In the genomic region with DNA sequence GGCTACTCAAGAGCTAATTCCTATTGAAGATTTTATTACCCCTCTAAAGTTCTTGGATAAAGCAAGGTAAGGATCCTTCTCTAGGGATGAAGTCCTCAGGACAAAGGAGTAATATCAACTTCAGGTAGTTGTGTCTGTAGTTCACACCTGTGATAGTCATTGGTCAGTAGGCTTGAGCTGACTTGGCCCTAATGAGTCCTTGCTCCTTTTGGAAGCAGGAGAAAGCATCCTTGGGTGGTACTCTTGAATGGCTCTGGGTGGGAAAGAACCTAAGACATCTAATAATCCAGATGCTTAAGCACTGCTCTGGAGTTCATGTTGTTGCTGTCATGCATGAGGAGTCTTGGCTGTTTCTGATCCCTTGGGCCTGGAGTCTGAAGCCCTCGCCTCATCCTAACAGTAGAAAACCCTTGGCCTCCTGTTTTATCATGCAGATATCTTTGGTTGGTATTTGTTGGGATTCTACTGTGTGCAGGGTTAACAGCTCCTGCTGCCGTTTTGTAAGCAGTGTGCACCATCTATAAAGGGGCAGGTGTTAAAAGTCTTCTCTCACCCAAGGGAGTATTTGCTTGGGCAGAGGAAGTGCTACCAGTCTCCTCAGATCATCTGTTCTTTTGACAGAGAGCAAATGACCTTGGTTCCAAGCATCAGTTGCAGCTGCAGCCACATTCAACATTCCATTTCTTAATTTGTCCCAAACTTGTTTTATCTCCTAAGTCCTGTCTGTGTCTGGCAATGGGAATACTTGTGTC, we compare ENCODE assay signal across 25 cellular contexts. TPM values are rescaled to one million over a fixed set of nuclear protein-coding genes. Genes with fewer than 3 reads are reported as not detected.
DNase-seq lines count a peak whose midpoint lies in the region; ATAC-seq and TF ChIP-seq lines count a peak whose summit lies in the region.
"Had no signal": no experiment of that assay in that cellular context is flagged by ENCODE, and none has a peak within 500 bp of the region (broad histone marks: within the 10 kb centered on the region; RNA-seq: fewer than 3 reads in every experiment).

No MANE protein-coding gene starts in this region.

- no peaks in the 10 kb centered on the region for H3K9me3 ChIP-seq in OCI-LY1 (ENCODE audit: low read length)
- H3K9me3 ChIP-seq in sigmoid colon: no peaks in the 10 kb centered on the region
- H3K9me3 ChIP-seq: colonic mucosa, right atrium auricular region, spleen had no signal

- H3K79me2 ChIP-seq in OCI-LY1 (ENCODE audit: insufficient read depth, low read length): peaks cover 13% of the 10 kb centered on the region

- H4K20me1 ChIP-seq in OCI-LY1 (ENCODE audit: insufficient read depth, low read length): no peaks in the 10 kb centered on the region

- no peaks in the 10 kb centered on the region for H3F3A ChIP-seq in OCI-LY1 (ENCODE audit: insufficient read depth, low read length)

- H3K36me3 Mint-ChIP-seq in activated T-cell treated with anti-CD3 and anti-CD28 coated beads, Interleukin-2, amount 50 U/mL, for 72 hours (ENCODE audit: insufficient read depth in 2 of 2): peaks cover 3 to 5% of the 10 kb centered on the region in 2 donors
- H3K36me3 Mint-ChIP-seq in memory B cell: peaks cover 8% of the 10 kb centered on the region
- H3K36me3 Mint-ChIP-seq in stimulated activated memory B cell treated with anti-CD40 and anti-IgM and Interleukin-4, amounts not matched to agents 10 μg/mL and 1 μg/mL and 100 μg/mL, for 72 hours: peaks cover 13% of the 10 kb centered on the region
- peaks cover 11% of the 10 kb centered on the region for H3K36me3 Mint-ChIP-seq in T-cell

- 74 to 84% methylated on average over 2 of the region's 2 CpGs for WGBS in sigmoid colon, 2 donors

- H3K4me2 ChIP-seq in OCI-LY1 (ENCODE audit: low read length): no peak overlapping the region

- H3K27ac ChIP-seq in OCI-LY1 (ENCODE audit: low read depth, low read length, poor library complexity, severe bottlenecking): peak overlapping the region; percentile 49
- H3K27ac ChIP-seq in sigmoid colon: no peak overlapping the region
- H3K27ac ChIP-seq: colonic mucosa, parathyroid adenoma, right atrium auricular region, RWPE1 had no signal

- no peak for TF ChIP-seq POLR2A in sigmoid colon (IDR thresholded peaks at IDR 0.05)

- no peaks in the 10 kb centered on the region for H3K9me2 ChIP-seq in OCI-LY1 (ENCODE audit: low read depth, low read length)

- no peaks in the 10 kb centered on the region for H3K9me3 Mint-ChIP-seq in activated T-cell treated with anti-CD3 and anti-CD28 coated beads, Interleukin-2, amount 50 U/mL, for 72 hours
- no peaks in the 10 kb centered on the region for H3K9me3 Mint-ChIP-seq in memory B cell
- no peaks in the 10 kb centered on the region for H3K9me3 Mint-ChIP-seq in stimulated activated memory B cell treated with anti-CD40 and anti-IgM and Interleukin-4, amounts not matched to agents 10 μg/mL and 1 μg/mL and 100 μg/mL, for 72 hours
- H3K9me3 Mint-ChIP-seq in T-cell: no peaks in the 10 kb centered on the region
- H3K9me3 Mint-ChIP-seq: activated naive CD4-positive, alpha-beta T cell treated with anti-CD3 and anti-CD28 coated beads, Interleukin-2, amount 10 ng/mL, durations not matched to agents 7 days and 5 days; H9; mesothelial cell of epicardium had no signal

- no peak overlapping the region for H3K4me3 ChIP-seq in OCI-LY1 (ENCODE audit: low read depth, low read length, poor library complexity, severe bottlenecking)
- no peak overlapping the region for H3K4me3 ChIP-seq in sigmoid colon
- H3K4me3 ChIP-seq: colonic mucosa, right atrium auricular region, spleen had no signal

- no peak overlapping the region for H3K9ac ChIP-seq in OCI-LY1 (ENCODE audit: low read length)
- H3K9ac ChIP-seq: parathyroid adenoma had no signal

- H3K4me1 Mint-ChIP-seq in activated T-cell treated with anti-CD3 and anti-CD28 coated beads, Interleukin-2, amount 50 U/mL, for 72 hours (ENCODE audit: low read depth): peaks cover 33% of the 10 kb centered on the region
- H3K4me1 Mint-ChIP-seq in memory B cell: peaks cover 25% of the 10 kb centered on the region
- peaks cover 47% of the 10 kb centered on the region for H3K4me1 Mint-ChIP-seq in stimulated activated memory B cell treated with anti-CD40 and anti-IgM and Interleukin-4, amounts not matched to agents 10 μg/mL and 1 μg/mL and 100 μg/mL, for 72 hours
- peaks cover 21 to 28% (median 21%) of the 10 kb centered on the region in 3 donors for H3K4me1 Mint-ChIP-seq in T-cell

- no peaks in the 10 kb centered on the region for H3K27me3 ChIP-seq in OCI-LY1 (ENCODE audit: insufficient read depth, low read length)
- no peaks in the 10 kb centered on the region for H3K27me3 ChIP-seq in sigmoid colon
- H3K27me3 ChIP-seq: colonic mucosa, right atrium auricular region, spleen had no signal

- intact Hi-C loops in sigmoid colon (cut with DNase I): loop anchor here (5.0 to 10.0 kb wide), 2 partner anchors 140 to 258 kb away; partner anchors contain the start of genes CLTCL1 and SLC25A1

- H3K36me3 ChIP-seq in OCI-LY1 (ENCODE audit: insufficient read depth, low read length) (peaks cover 25% of the 10 kb centered on the region), sigmoid colon (peaks cover 0 to 38% (median 12%) of the 10 kb centered on the region in 4 donors)
- H3K36me3 ChIP-seq: colonic mucosa had no signal

- ATAC-seq in activated T-cell treated with anti-CD3 and anti-CD28 coated beads, Interleukin-2, amount 50 U/mL, for 72 hours (replicated peaks in 1 of 2): no peak
- no peak for ATAC-seq in memory B cell (ENCODE audit: low read depth)
- no peak for ATAC-seq in stimulated activated memory B cell treated with anti-CD40 and anti-IgM and Interleukin-4, amounts not matched to agents 10 μg/mL and 1 μg/mL and 100 μg/mL, for 72 hours
- no peak for ATAC-seq in T-cell (replicated peaks in 1 of 4)

- TF ChIP-seq CTCF in OCI-LY1 (IDR thresholded peaks at IDR 0.05; ENCODE audit: low read length): no peak
- TF ChIP-seq CTCF in sigmoid colon (IDR thresholded peaks at IDR 0.05): no peak

- H3K4me1 ChIP-seq in OCI-LY1 (ENCODE audit: insufficient read depth, low read length, severe bottlenecking): peaks cover 12% of the 10 kb centered on the region
- peaks cover 0 to 22% (median 21%) of the 10 kb centered on the region in 4 donors for H3K4me1 ChIP-seq in sigmoid colon
- H3K4me1 ChIP-seq: parathyroid adenoma had no signal

- H3K4me3 Mint-ChIP-seq in activated T-cell treated with anti-CD3 and anti-CD28 coated beads, Interleukin-2, amount 50 U/mL, for 72 hours: peak overlapping the region in 1 of 2 donors; percentile 91
- H3K4me3 Mint-ChIP-seq in memory B cell (peak overlapping the region; percentile 11), T-cell (peak overlapping the region in 1 of 3 donors; percentile 93)
- no peak overlapping the region for H3K4me3 Mint-ChIP-seq in stimulated activated memory B cell treated with anti-CD40 and anti-IgM and Interleukin-4, amounts not matched to agents 10 μg/mL and 1 μg/mL and 100 μg/mL, for 72 hours

- peak overlapping the region; percentile 85 for H3K27ac Mint-ChIP-seq in activated T-cell treated with anti-CD3 and anti-CD28 coated beads, Interleukin-2, amount 50 U/mL, for 72 hours
- H3K27ac Mint-ChIP-seq in memory B cell (peak overlapping the region; percentile 83), T-cell (no peak overlapping the region)
- H3K27ac Mint-ChIP-seq in stimulated activated memory B cell treated with anti-CD40 and anti-IgM and Interleukin-4, amounts not matched to agents 10 μg/mL and 1 μg/mL and 100 μg/mL, for 72 hours: peak overlapping the region; percentile 97
- H3K27ac Mint-ChIP-seq: mesothelial cell of epicardium had no signal

- CTCF ChIA-PET in T-cell (lab: Charles Lee): no interaction called here

- no peak for DNase-seq in activated T-cell treated with anti-CD3 and anti-CD28 coated beads, Interleukin-2, amount 50 U/mL, for 72 hours
- DNase-seq in activated T-cell treated with anti-CD3 and anti-CD28 coated beads for 4 hours (no peak), memory B cell (ENCODE audit: low spot score in 2 of 2) (no peak), sigmoid colon (no peak), activated gamma-delta T cell treated with Interleukin-2 at 50 U/mL for 16 hours (no peak), T-cell (no peak)
- DNase-seq: activated naive CD4-positive, alpha-beta T cell treated with anti-CD3 and anti-CD28 coated beads, Interleukin-2, amount 10 ng/mL, durations not matched to agents 7 days and 5 days; activated T-cell treated with anti-CD3 and anti-CD28 coated beads, Interleukin-2, amount 50 U/mL, for 1 hour; anterior cingulate cortex; colonic mucosa; effector memory CD4-positive, alpha-beta T cell; GDM1; H9; NCI-H2081 treated with DMSO at 0.1 percent for 48 hours; NCI-H345; NCI-H748 treated with DMSO at 0.1 percent for 48 hours; spleen; stimulated activated CD4-positive, alpha-beta T cell treated with anti-CD3 and anti-CD28 coated beads, Interleukin-2, amount 100 ng/mL, for 48 hours; T-helper 1 cell had no signal

- POLR2A ChIA-PET in T-cell (lab: Charles Lee): no interaction called here

- no peak overlapping the region for H2AFZ ChIP-seq in OCI-LY1 (ENCODE audit: low read length)
- H2AFZ ChIP-seq: parathyroid adenoma had no signal

- no peaks in the 10 kb centered on the region for H3K27me3 Mint-ChIP-seq in activated T-cell treated with anti-CD3 and anti-CD28 coated beads, Interleukin-2, amount 50 U/mL, for 72 hours (ENCODE audit: low read depth)
- H3K27me3 Mint-ChIP-seq in memory B cell (no peaks in the 10 kb centered on the region), T-cell (no peaks in the 10 kb centered on the region)
- H3K27me3 Mint-ChIP-seq in stimulated activated memory B cell treated with anti-CD40 and anti-IgM and Interleukin-4, amounts not matched to agents 10 μg/mL and 1 μg/mL and 100 μg/mL, for 72 hours: no peaks in the 10 kb centered on the region
- H3K27me3 Mint-ChIP-seq: activated naive CD4-positive, alpha-beta T cell treated with anti-CD3 and anti-CD28 coated beads, Interleukin-2, amount 10 ng/mL, durations not matched to agents 7 days and 5 days had no signal

- TF ChIP-seq EP300 in sigmoid colon (IDR thresholded peaks at IDR 0.05): no peak

RNA-seq across cellular contexts. Expression of gene MRPL40, which starts 2.7 kb away (rescaled TPM):
- 10 to 100 TPM; 27.1 to 27.2 TPM for total RNA-seq in activated T-cell treated with anti-CD3 and anti-CD28 coated beads, Interleukin-2, amount 50 U/mL, for 72 hours
- total RNA-seq in sigmoid colon (10 to 100 TPM; 19.5 to 32.3 (median 26.4) TPM), T-cell (10 to 100 TPM; 12.1 to 16.1 (median 12.3) TPM)
- 10 to 100 TPM; 25.7 to 32.4 (median 30.1) TPM for polyA plus RNA-seq in sigmoid colon

RNA-seq across cellular contexts. Expression of gene HIRA, which starts 3.5 kb away (rescaled TPM):
- total RNA-seq in activated T-cell treated with anti-CD3 and anti-CD28 coated beads, Interleukin-2, amount 50 U/mL, for 72 hours: 10 to 100 TPM; 30.7 to 36.6 TPM
- 10 to 100 TPM; 11.8 to 18.6 (median 16.0) TPM for total RNA-seq in sigmoid colon
- polyA plus RNA-seq in sigmoid colon: 10 to 100 TPM; 11.1 to 25.0 (median 13.2) TPM
- total RNA-seq in T-cell: 10 to 100 TPM; 24.4 to 31.4 (median 29.2) TPM

RNA-seq across cellular contexts. Expression of gene C22orf39, which starts 12.5 kb away (rescaled TPM):
- 10 to 100 TPM; 34.3 to 40.6 TPM for total RNA-seq in activated T-cell treated with anti-CD3 and anti-CD28 coated beads, Interleukin-2, amount 50 U/mL, for 72 hours
- total RNA-seq in sigmoid colon (100 to 1,000 TPM in 2 of 4 donors, 10 to 100 TPM in 2; 88.1 to 135 (median 102) TPM), T-cell (10 to 100 TPM; 34.5 to 41.3 (median 40.9) TPM)
- polyA plus RNA-seq in sigmoid colon: 10 to 100 TPM; 25.2 to 39.0 (median 29.5) TPM

RNA-seq across cellular contexts. Expression of gene UFD1, which starts 44.0 kb away (rescaled TPM):
- 10 to 100 TPM; 68.3 to 78.6 TPM for total RNA-seq in activated T-cell treated with anti-CD3 and anti-CD28 coated beads, Interleukin-2, amount 50 U/mL, for 72 hours
- total RNA-seq in sigmoid colon (10 to 100 TPM; 28.5 to 45.7 (median 31.4) TPM), T-cell (10 to 100 TPM; 52.9 to 85.1 (median 60.0) TPM)
- 100 to 1,000 TPM in 2 of 3 donors, 10 to 100 TPM in 1; 84.3 to 131 (median 111) TPM for polyA plus RNA-seq in sigmoid colon

RNA-seq across cellular contexts. Expression of gene CDC45, which starts 44.7 kb away (rescaled TPM):
- 100 to 1,000 TPM; 119 to 144 TPM for total RNA-seq in activated T-cell treated with anti-CD3 and anti-CD28 coated beads, Interleukin-2, amount 50 U/mL, for 72 hours
- total RNA-seq in sigmoid colon (under 1 TPM in 1 of 4 donors, not detected in 3; 0.14 TPM), T-cell (1 to 10 TPM in 4 of 5 donors, under 1 TPM in 1; 0.56 to 2.7 (median 2.2) TPM)
- 10 to 100 TPM in 1 of 3 donors, 1 to 10 TPM in 2; 2.4 to 16.6 (median 9.7) TPM for polyA plus RNA-seq in sigmoid colon

Comparison
In these comparisons a context has a peak if more than half of its experiments do, and no peak if none do; other contexts are left out.
1. H3K27ac Mint-ChIP-seq: peak in activated T-cell treated with anti-CD3 and anti-CD28 coated beads, Interleukin-2, amount 50 U/mL, for 72 hours (single experiment), memory B cell (single experiment) and stimulated activated memory B cell treated with anti-CD40 and anti-IgM and Interleukin-4, amounts not matched to agents 10 μg/mL and 1 μg/mL and 100 μg/mL, for 72 hours (single experiment); none in T-cell (0 of 2).